ENCODE assay signal across 8 cellular contexts in genomic region chr19:56139847-56140582, GRCh38. TPM values are rescaled to one million over a fixed set of nuclear protein-coding genes. Genes with fewer than 3 reads are reported as not detected.
DNase-seq lines count a peak whose midpoint lies in the region; ATAC-seq, FAIRE-seq and TF ChIP-seq lines count a peak whose summit lies in the region.

No MANE protein-coding gene starts in this region.

- WGBS in pancreas, 2 donors: 32 to 33% methylated on average over 22 of the region's 22 CpGs

- H3K4me3 ChIP-seq in H7 (ENCODE audit: insufficient read depth, low read depth, low read length): peak overlapping the region; percentile 60
- H3K4me3 ChIP-seq in epithelial cell of esophagus (ENCODE audit: low read length): peak overlapping the region; percentile 61
- H3K4me3 ChIP-seq in pancreas: peak overlapping the region in 3 of 4 donors; percentile 6 to 48 (median 26)

- H3K36me3 ChIP-seq in H7 (replicated peaks; ENCODE audit: control insufficient read depth, insufficient read depth, low read length): no peaks in the 10 kb centered on the region; the same call in 1 of the 2 replicates
- H3K36me3 ChIP-seq in pancreas: no peaks in the 10 kb centered on the region

- CTCF ChIA-PET in RWPE1 (lab: Yijun Ruan, JAX): no interaction called here

- intact Hi-C loops in pancreas (cut with DNase I): no loop called here

- POLR2A ChIA-PET in RWPE1 (lab: Yijun Ruan, JAX; ENCODE audit: low non-redundant PET): no interaction called here

- no peaks in the 10 kb centered on the region for H3K27me3 ChIP-seq in H7 (ENCODE audit: control insufficient read depth, insufficient read depth, low read length)
- no peaks in the 10 kb centered on the region for H3K27me3 ChIP-seq in pancreas

- H3K27ac ChIP-seq in RWPE1: peak overlapping the region; percentile 89
- H3K27ac ChIP-seq in pancreas: peak overlapping the region; percentile 88 to 95 (median 94)

- no peaks in the 10 kb centered on the region for H3K9me3 ChIP-seq in pancreas

- FAIRE-seq in pancreas (lab: Jason Lieb, UNC): no peak
- no peak for FAIRE-seq in GM12892 (lab: Jason Lieb, UNC)

- no peak for DNase-seq in H7
- DNase-seq in RWPE1 (ENCODE audit: low spot score): no peak
- no peak for DNase-seq in epithelial cell of esophagus (ENCODE audit: low read depth)
- DNase-seq in pancreas: peak in 2 of 6 donors; percentile 44 to 47
- DNase-seq in NCI-H510A treated with DMSO at 0.1 percent for 48 hours (lab: John Stamatoyannopoulos, UW): no peak
- DNase-seq in EL: no peak
- DNase-seq in GM12892 (ENCODE audit: insufficient read length): no peak
- DNase-seq in NCI-H2029 (lab: John Stamatoyannopoulos, UW): no peak

- no peak for TF ChIP-seq POLR2A in GM12892 (IDR thresholded peaks at IDR 0.05; ENCODE audit: low read depth, low read length)

- ATAC-seq in pancreas: no peak

- peaks cover 45 to 76% (median 76%) of the 10 kb centered on the region in 3 donors for H3K4me1 ChIP-seq in pancreas

- no peak for TF ChIP-seq CTCF in RWPE1 (conservative IDR thresholded peaks at IDR 0.05; ENCODE audit: low read depth)
- TF ChIP-seq CTCF in epithelial cell of esophagus (IDR thresholded peaks at IDR 0.05; ENCODE audit: insufficient read depth, low read depth, low read length, missing control alignments): no peak
- no peak for TF ChIP-seq CTCF in pancreas (IDR thresholded peaks at IDR 0.05)

RNA-seq across cellular contexts. Expression of gene ZNF444, which starts 1.1 kb away (rescaled TPM):
- total RNA-seq in H7 (2014; rRNA removed; shearing (Covaris generic)): 60.9 and 63.4 TPM in 2 replicates
- total RNA-seq in pancreas: 10 to 100 TPM; 27.9 to 47.9 (median 32.5) TPM
- 10 to 100 TPM; 67.5 to 99.0 TPM for polyA plus RNA-seq in pancreas
- polyA plus RNA-seq in GM12892 (2012; ENCODE audit: missing spikeins): 6.4 TPM

RNA-seq across cellular contexts. Expression of gene ZNF787, which starts 18.9 kb away (rescaled TPM):
- 84.2 and 95.4 TPM in 2 replicates for total RNA-seq in H7 (2014; rRNA removed; shearing (Covaris generic))
- 10 to 100 TPM; 22.1 to 41.9 (median 25.6) TPM for total RNA-seq in pancreas
- polyA plus RNA-seq in pancreas: 10 to 100 TPM; 13.6 to 31.1 TPM
- 4.0 TPM for polyA plus RNA-seq in GM12892 (2012; ENCODE audit: missing spikeins)

RNA-seq across cellular contexts. Expression of gene GALP, which starts 35.8 kb away (rescaled TPM):
- total RNA-seq in H7 (2014; rRNA removed; shearing (Covaris generic)): not detected in 2 replicates
- not detected for total RNA-seq in pancreas
- polyA plus RNA-seq in pancreas: not detected
- not detected for polyA plus RNA-seq in GM12892 (2012; ENCODE audit: missing spikeins)

RNA-seq across cellular contexts. Expression of gene ZSCAN5B, which starts 57.6 kb away (rescaled TPM):
- not detected in 2 replicates for total RNA-seq in H7 (2014; rRNA removed; shearing (Covaris generic))
- not detected for total RNA-seq in pancreas
- polyA plus RNA-seq in pancreas: under 1 TPM in 1 of 2 donors, not detected in 1; 0.07 TPM
- polyA plus RNA-seq in GM12892 (2012; ENCODE audit: missing spikeins): not detected
